In the genomic region with DNA sequence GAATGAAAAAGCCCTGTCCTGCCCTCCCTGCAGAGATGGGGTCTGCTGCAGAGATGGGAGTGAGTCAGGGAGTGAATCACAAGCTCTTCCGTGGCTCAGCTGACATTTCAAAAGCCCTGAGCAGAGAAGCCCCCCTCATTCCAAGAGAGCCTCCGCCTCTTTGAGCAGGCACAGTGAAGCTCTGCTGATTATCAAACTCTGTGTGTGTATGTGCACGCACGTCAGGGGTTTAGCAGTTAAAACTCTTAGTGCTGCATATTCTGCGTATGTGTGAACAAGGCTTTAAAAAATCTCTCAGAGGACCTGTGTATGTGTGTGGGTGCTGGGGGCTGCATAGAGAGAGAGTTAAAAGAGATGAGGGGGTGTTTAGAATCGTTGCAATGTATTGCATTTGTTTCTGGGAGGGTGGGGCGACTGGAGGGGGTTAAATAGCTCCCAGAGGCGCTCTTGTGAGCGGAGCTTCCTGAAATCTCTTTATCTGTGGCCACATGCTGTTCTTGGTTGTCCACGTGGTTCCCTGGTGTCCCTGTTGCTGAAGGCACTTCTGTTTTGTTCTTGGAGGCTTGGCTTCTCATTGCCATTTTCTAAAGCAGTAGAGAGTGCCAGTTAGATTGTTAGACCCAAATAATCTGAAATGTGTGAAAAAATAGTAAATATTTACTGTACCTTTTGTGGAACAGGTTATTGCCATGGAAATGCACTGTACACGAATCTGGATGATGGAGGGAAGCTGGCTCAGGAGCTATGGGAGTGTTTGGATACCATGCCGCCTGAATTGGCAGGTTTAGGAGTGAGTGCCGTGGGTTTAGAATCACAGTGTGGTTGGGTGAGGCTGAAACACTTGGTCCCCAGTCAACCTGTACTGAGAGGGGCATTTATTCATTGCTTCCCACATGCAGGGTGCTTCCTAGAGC, we compare ENCODE assay signal across 9 cellular contexts.
DNase-seq lines count a peak whose midpoint lies in the region; ATAC-seq, FAIRE-seq and TF ChIP-seq lines count a peak whose summit lies in the region.
"Had no signal": no experiment of that assay in that cellular context is flagged by ENCODE, and none has a peak within 500 bp of the region (broad histone marks: within the 10 kb centered on the region; RNA-seq: fewer than 3 reads in every experiment).

No MANE protein-coding gene starts in this region.

- FAIRE-seq in GM12891 (lab: Jason Lieb, UNC), result peak; percentile 81
- FAIRE-seq: endometrium had no signal

- no peak overlapping the region for H3K23ac ChIP-seq in neuronal stem cell (ENCODE audit: low read depth, low read length, poor library complexity)

- H3K27me3 ChIP-seq in neuronal stem cell (ENCODE audit: control insufficient read depth in 3 of 3, insufficient read depth in 3 of 3, low read depth in 1 of 3, low read length in 3 of 3), result no peaks in the 10 kb centered on the region

- H3K9ac ChIP-seq in neuronal stem cell (ENCODE audit: low read depth, low read length, poor library complexity), result no peak overlapping the region

- no peak overlapping the region for H3K14ac ChIP-seq in neuronal stem cell (ENCODE audit: low read length)

- peaks cover 0 to 10% of the 10 kb centered on the region in 2 donors for H3K4me1 ChIP-seq in neuronal stem cell (ENCODE audit: control insufficient read depth in 2 of 2, insufficient read depth in 1 of 2, low read depth in 1 of 2, low read length in 2 of 2)

- H3K36me3 ChIP-seq in neuronal stem cell (replicated peaks in 1 of 2; ENCODE audit: control insufficient read depth in 2 of 2, insufficient read depth in 2 of 2, low read length in 2 of 2), result no peaks in the 10 kb centered on the region

- no peak overlapping the region for H4K91ac ChIP-seq in neuronal stem cell (ENCODE audit: low read depth, low read length, poor library complexity)

- WGBS in neuronal stem cell (ENCODE audit: extremely low coverage in 2 of 2, insufficient read length in 2 of 2, insufficient replicate concordance in 1 of 2), 2 donors, result no CpG with 5 or more reads among the region's 13 CpGs

- H2AK5ac ChIP-seq in neuronal stem cell (ENCODE audit: low read depth, low read length), result no peak overlapping the region

- H4K8ac ChIP-seq in neuronal stem cell (ENCODE audit: low read depth, low read length), result no peak overlapping the region

- no peak for TF ChIP-seq POLR2A in GM12891 (IDR thresholded peaks at IDR 0.05; ENCODE audit: low read depth, low read length)

- no peak for TF ChIP-seq CTCF in choroid plexus epithelial cell (conservative IDR thresholded peaks at IDR 0.05; ENCODE audit: low read depth, low read length)

- H2BK120ac ChIP-seq in neuronal stem cell (ENCODE audit: low read depth, low read length), result no peak overlapping the region

- peak overlapping the region; percentile 58 for H3K27ac ChIP-seq in neuronal stem cell (replicated peaks; ENCODE audit: low read length)

- DNase-seq in GM12891 (ENCODE audit: insufficient read length, low spot score) (no peak), SK-MEL-5 (ENCODE audit: low read depth, low spot score) (peak; percentile 85), choroid plexus epithelial cell (ENCODE audit: low read depth) (peak; percentile 33), neuronal stem cell (ENCODE audit: low spot score) (peak; percentile 36), AG08396 (ENCODE audit: low spot score) (no peak), AG08395 (ENCODE audit: low spot score) (no peak)

- H2BK5ac ChIP-seq in neuronal stem cell (ENCODE audit: low read length), result no peak overlapping the region

- H3K18ac ChIP-seq in neuronal stem cell (ENCODE audit: low read length), result peak overlapping the region; percentile 33

- no peak for ATAC-seq in HG02970 (IDR thresholded peaks at IDR 0.05; ENCODE audit: low FRiP score, unreplicated experiment)
- no peak for ATAC-seq in GM19035 (IDR thresholded peaks at IDR 0.05; ENCODE audit: unreplicated experiment)

- H3K4me3 ChIP-seq in choroid plexus epithelial cell (ENCODE audit: low read depth, low read length) (no peak overlapping the region), neuronal stem cell (ENCODE audit: low read length in 2 of 2) (no peak overlapping the region)

- H3K9me3 ChIP-seq in neuronal stem cell (replicated peaks in 1 of 2; ENCODE audit: control insufficient read depth in 2 of 2, insufficient read depth in 1 of 2, low read depth in 1 of 2, low read length in 2 of 2), result no peaks in the 10 kb centered on the region

- H2BK15ac ChIP-seq in neuronal stem cell (ENCODE audit: low read length), result no peak overlapping the region

- no peaks in the 10 kb centered on the region for H3K79me1 ChIP-seq in neuronal stem cell (ENCODE audit: low read depth, low read length)

- peak overlapping the region; percentile 53 for H3K4me2 ChIP-seq in neuronal stem cell (ENCODE audit: insufficient read depth, low read length, poor library complexity, severe bottlenecking)

- peak overlapping the region; percentile 60 for H3K4ac ChIP-seq in neuronal stem cell (ENCODE audit: low read length)

- H2BK12ac ChIP-seq in neuronal stem cell (ENCODE audit: low read length), result no peak overlapping the region

- in situ Hi-C loops in SK-MEL-5 (cut with HindIII; ENCODE audit: low pct_unique_long_range_greater_than_20kb, low sequenced_read_pairs), result no loop called here

- H2AFZ ChIP-seq in neuronal stem cell (ENCODE audit: low read length), result peak overlapping the region; percentile 57

TF ChIP-seq in GM12891, 5 proteins besides CTCF, POLR2A, EP300 and RAD21:
- TF ChIP-seq SPI1 (IDR thresholded peaks at IDR 0.05; ENCODE audit: low read depth, low read length) (no peak), TAF1 (IDR thresholded peaks at IDR 0.05; ENCODE audit: low read depth, low read length) (no peak), PAX5 (IDR thresholded peaks at IDR 0.05; ENCODE audit: insufficient read depth, low read length, severe bottlenecking) (no peak), POLR2AphosphoS5 (IDR thresholded peaks at IDR 0.05; ENCODE audit: low read depth, low read length) (no peak), POU2F2 (IDR thresholded peaks at IDR 0.05; ENCODE audit: low read depth, low read length) (no peak)
TF ChIP-seq in GM12891: peak in this region for 0.

Comparison
In these comparisons a context has a peak if more than half of its experiments do, and no peak if none do; other contexts are left out.
1. DNase-seq: peak in SK-MEL-5 (single experiment), choroid plexus epithelial cell (single experiment) and neuronal stem cell (single experiment); none in GM12891 (single experiment), AG08396 (single experiment) and AG08395 (single experiment).